ENCODE assay signal across 16 cellular contexts in the genomic region with DNA sequence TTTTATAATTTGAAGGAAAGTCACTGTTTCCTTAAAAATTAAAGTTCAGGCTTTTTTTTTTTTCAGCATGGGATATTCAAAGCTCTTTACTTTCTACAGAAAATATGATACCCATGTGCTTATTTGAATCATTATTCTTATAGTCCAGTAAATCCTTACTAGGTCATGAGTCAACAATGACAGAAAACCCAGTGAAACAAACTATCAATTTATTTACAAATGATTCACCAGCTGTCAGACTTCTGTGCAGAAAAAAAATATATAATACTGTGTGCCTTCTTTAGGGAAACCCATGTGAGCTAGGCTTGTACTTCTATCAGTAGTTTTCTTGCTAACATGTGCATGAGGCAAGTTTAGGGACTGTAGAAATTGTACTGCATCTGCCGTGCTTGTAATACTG. TPM values are rescaled to one million over a fixed set of nuclear protein-coding genes. Genes with fewer than 3 reads are reported as not detected.
DNase-seq lines count a peak whose midpoint lies in the region; ATAC-seq and TF ChIP-seq lines count a peak whose summit lies in the region.
"Had no signal": no experiment of that assay in that cellular context is flagged by ENCODE, and none has a peak within 500 bp of the region (broad histone marks: within the 10 kb centered on the region; RNA-seq: fewer than 3 reads in every experiment).

No MANE protein-coding gene starts in this region.

- H3F3A ChIP-seq in GM23248 (ENCODE audit: insufficient read depth) (peaks cover 32% of the 10 kb centered on the region), PC-3 (ENCODE audit: low read length, unreplicated experiment) (peaks cover 12% of the 10 kb centered on the region)

- H3K9me3 ChIP-seq in GM23248 (ENCODE audit: low read depth) (no peaks in the 10 kb centered on the region), PC-3 (ENCODE audit: low read length) (no peaks in the 10 kb centered on the region), esophagus squamous epithelium (no peaks in the 10 kb centered on the region), prostate gland (no peaks in the 10 kb centered on the region)
- H3K9me3 ChIP-seq: psoas muscle had no signal

- no peak overlapping the region for H3K9ac ChIP-seq in GM23248
- H3K9ac ChIP-seq in PC-3 (ENCODE audit: low read length) = peak overlapping the region; percentile 76

- 12 to 27% methylated on average over 1 of the region's 1 CpG for WGBS in GM23248 (ENCODE audit: low coverage in 1 of 2, low lambda C conversion rate in 2 of 2, missing lambda C conversion rate in 2 of 2), 2 experiments
- 11 to 23% methylated on average over 1 of the region's 1 CpG for WGBS in esophagus squamous epithelium, 2 donors
- WGBS in prostate gland = 4% methylated on average over 1 of the region's 1 CpG

- no peaks in the 10 kb centered on the region for H3K4me1 Mint-ChIP-seq in activated CD8-positive, alpha-beta memory T cell treated with anti-CD3 and anti-CD28 coated beads, Interleukin-2, amount 10 ng/mL, durations not matched to agents 7 days and 5 days

- intact Hi-C loops in PC-3 (cut with micrococcal nuclease) = loop anchor here (1.0 kb wide), 1 partner anchor 13 kb away; no protein-coding TSS in a partner anchor
- intact Hi-C loops in esophagus squamous epithelium (cut with DNase I) = no loop called here
- intact Hi-C loops in prostate gland (cut with DNase I) = no loop called here

- H3K36me3 ChIP-seq in GM23248 (ENCODE audit: low read depth) (no peaks in the 10 kb centered on the region), PC-3 (ENCODE audit: low read depth, low read length) (no peaks in the 10 kb centered on the region), esophagus squamous epithelium (no peaks in the 10 kb centered on the region), prostate gland (peaks cover 0 to 11% of the 10 kb centered on the region in 2 donors)

- TF ChIP-seq CTCF in PC-3 (conservative IDR thresholded peaks at IDR 0.05; ENCODE audit: low read depth, low read length) (no peak), esophagus squamous epithelium (IDR thresholded peaks at IDR 0.05) (no peak), prostate gland (IDR thresholded peaks at IDR 0.05) (no peak)

- peaks cover 34% of the 10 kb centered on the region for H3K4me1 ChIP-seq in GM23248 (ENCODE audit: insufficient read depth)
- peaks cover 36% of the 10 kb centered on the region for H3K4me1 ChIP-seq in PC-3 (ENCODE audit: insufficient read depth, low read length)
- peaks cover 3 to 82% (median 8%) of the 10 kb centered on the region in 3 donors for H3K4me1 ChIP-seq in esophagus squamous epithelium
- no peaks in the 10 kb centered on the region for H3K4me1 ChIP-seq in prostate gland (replicated peaks)
- H3K4me1 ChIP-seq: psoas muscle had no signal

- CTCF ChIA-PET in PC-3 (lab: Charles Lee) = interaction anchor here (0.6 to 1.3 kb wide), 4 partner anchors 25 to 218 kb away, joined by 4 to 19 read pairs (median 7); no protein-coding TSS in a partner anchor
- CTCF ChIA-PET in activated CD8-positive, alpha-beta memory T cell treated with anti-CD3 and anti-CD28 coated beads, Interleukin-2, amount 10 ng/mL, durations not matched to agents 7 days and 5 days (lab: Charles Lee) = no interaction called here

- BruUV-seq in PC-3 (replicated peaks; lab: Mats Ljungman, UMichigan) = no TSS peak

- TF ChIP-seq POLR2A in esophagus squamous epithelium (IDR thresholded peaks at IDR 0.05) (no peak), prostate gland (IDR thresholded peaks at IDR 0.05) (no peak), erythroblast (IDR thresholded peaks at IDR 0.05; ENCODE audit: low read length) (no peak)

- no peaks in the 10 kb centered on the region for H4K20me1 ChIP-seq in GM23248 (ENCODE audit: insufficient read depth)
- no peaks in the 10 kb centered on the region for H4K20me1 ChIP-seq in PC-3 (ENCODE audit: low read length)

- H3K27ac Mint-ChIP-seq in activated CD8-positive, alpha-beta memory T cell treated with anti-CD3 and anti-CD28 coated beads, Interleukin-2, amount 10 ng/mL, durations not matched to agents 7 days and 5 days = no peak overlapping the region
- H3K27ac Mint-ChIP-seq: T-cell had no signal

- in situ Hi-C loops in GM23248 (cut with MboI) = no loop called here

- H3K4me3 Mint-ChIP-seq in activated CD8-positive, alpha-beta memory T cell treated with anti-CD3 and anti-CD28 coated beads, Interleukin-2, amount 10 ng/mL, durations not matched to agents 7 days and 5 days = no peak overlapping the region
- H3K4me3 Mint-ChIP-seq: T-cell had no signal

- H3K27me3 Mint-ChIP-seq in activated CD8-positive, alpha-beta memory T cell treated with anti-CD3 and anti-CD28 coated beads, Interleukin-2, amount 10 ng/mL, durations not matched to agents 7 days and 5 days = peaks cover 13% of the 10 kb centered on the region

- H3K9me2 ChIP-seq in GM23248 (ENCODE audit: insufficient read depth) (no peaks in the 10 kb centered on the region), PC-3 (replicated peaks; ENCODE audit: low read length) (no peaks in the 10 kb centered on the region)

- H3K27me3 ChIP-seq in GM23248 (replicated peaks; ENCODE audit: insufficient read depth) (no peaks in the 10 kb centered on the region), PC-3 (ENCODE audit: low read length) (no peaks in the 10 kb centered on the region), esophagus squamous epithelium (no peaks in the 10 kb centered on the region), prostate gland (replicated peaks; ENCODE audit: insufficient read depth) (no peaks in the 10 kb centered on the region)

- DNase-seq in GM23248 = peak; percentile 59
- DNase-seq in PC-3 = peak; percentile 75
- DNase-seq in esophagus squamous epithelium (lab: John Stamatoyannopoulos, UW) = no peak
- no peak for DNase-seq in prostate gland (ENCODE audit: low spot score)
- no peak for DNase-seq in NCI-H1436 treated with DMSO at 0.1 percent for 48 hours (lab: John Stamatoyannopoulos, UW)
- no peak for DNase-seq in erythroblast (lab: John Stamatoyannopoulos, UW)
- DNase-seq in activated CD8-positive, alpha-beta memory T cell treated with anti-CD3 and anti-CD28 coated beads, Interleukin-2, amount 10 ng/mL, durations not matched to agents 7 days and 5 days = no peak
- DNase-seq: activated CD4-positive, alpha-beta T cell treated with anti-CD3 and anti-CD28 coated beads, Interleukin-2, amount 50 U/mL, for 4 hours; activated gamma-delta T cell treated with Interleukin-2 at 50 U/mL for 16 hours; NCI-H748 treated with DMSO at 0.1 percent for 48 hours; psoas muscle; stimulated activated CD4-positive, alpha-beta T cell treated with anti-CD3 and anti-CD28 coated beads, Interleukin-4, amount 100 ng/mL, for 4 hours; T-cell had no signal

- no peaks in the 10 kb centered on the region for H3K9me3 Mint-ChIP-seq in activated CD8-positive, alpha-beta memory T cell treated with anti-CD3 and anti-CD28 coated beads, Interleukin-2, amount 10 ng/mL, durations not matched to agents 7 days and 5 days (ENCODE audit: low read depth)
- H3K9me3 Mint-ChIP-seq: T-cell had no signal

- H2AFZ ChIP-seq in GM23248 (no peak overlapping the region; the same call in 1 of the 2 replicates), PC-3 (ENCODE audit: low read length) (no peak overlapping the region)

- H3K4me2 ChIP-seq in GM23248 (ENCODE audit: unreplicated experiment) (peak overlapping the region; percentile 76), PC-3 (ENCODE audit: low read length) (peak overlapping the region; percentile 88)

- ATAC-seq in PC-3 = peak; percentile 45
- no peak for ATAC-seq in HG03097 (IDR thresholded peaks at IDR 0.05; ENCODE audit: low FRiP score, unreplicated experiment)
- ATAC-seq in activated CD8-positive, alpha-beta memory T cell treated with anti-CD3 and anti-CD28 coated beads, Interleukin-2, amount 10 ng/mL, durations not matched to agents 7 days and 5 days = no peak
- ATAC-seq: psoas muscle, T-cell had no signal

- no peaks in the 10 kb centered on the region for H3K36me3 Mint-ChIP-seq in activated CD8-positive, alpha-beta memory T cell treated with anti-CD3 and anti-CD28 coated beads, Interleukin-2, amount 10 ng/mL, durations not matched to agents 7 days and 5 days
- H3K36me3 Mint-ChIP-seq: T-cell had no signal

- POLR2A ChIA-PET in PC-3 (lab: Charles Lee; ENCODE audit: unreplicated experiment) = interaction anchor here (0.5 to 0.6 kb wide), 2 partner anchors 29 to 35 kb away, joined by 3 read pairs; no protein-coding TSS in a partner anchor

- H3K79me2 ChIP-seq in GM23248 (ENCODE audit: insufficient read depth) (no peaks in the 10 kb centered on the region), PC-3 (ENCODE audit: low read length) (no peaks in the 10 kb centered on the region)

- no peak overlapping the region for H3K27ac ChIP-seq in GM23248
- H3K27ac ChIP-seq in PC-3 (ENCODE audit: low read length) = peak overlapping the region; percentile 98
- peak overlapping the region in 3 of 4 donors; percentile 79 to 88 (median 87) for H3K27ac ChIP-seq in esophagus squamous epithelium
- H3K27ac ChIP-seq in prostate gland = peak overlapping the region; percentile 89 to 90
- H3K27ac ChIP-seq: psoas muscle had no signal

- H3K4me3 ChIP-seq in GM23248 (peak overlapping the region; percentile 54), PC-3 (ENCODE audit: low read length) (peak overlapping the region; percentile 58), esophagus squamous epithelium (peak overlapping the region; percentile 16 to 56 (median 38)), prostate gland (peak overlapping the region; percentile 30 to 39)

RNA-seq across cellular contexts. Expression of a gene that starts 1.2 kb away (rescaled TPM):
- total RNA-seq in GM23248 (2014; rRNA removed; shearing (Covaris generic)) = 0.51 and 1.6 TPM in 2 replicates
- polyA plus RNA-seq in GM23248 (2016; fragmentation: Nextera tagmentation; extraction: Ambion mirVana) = 1.1 and 1.7 TPM in 2 replicates
- total RNA-seq in PC-3 (2014; rRNA removed) (0.15 and 0.75 TPM in 2 replicates), esophagus squamous epithelium (10 to 100 TPM; 22.1 to 83.6 (median 40.5) TPM), prostate gland (over 10,000 TPM in 1 of 2 donors, 1,000 to 10,000 TPM in 1; 1,778 to 14,359 TPM)
- total RNA-seq in activated CD8-positive, alpha-beta memory T cell treated with anti-CD3 and anti-CD28 coated beads, Interleukin-2, amount 10 ng/mL, durations not matched to agents 7 days and 5 days = not detected
- total RNA-seq: glomerular endothelial cell, lung microvascular endothelial cell, T-cell had no signal

Comparison
In these comparisons a context has a peak if more than half of its experiments do, and no peak if none do; other contexts are left out.
1. DNase-seq: peak in GM23248 (single experiment) and PC-3 (single experiment); none in esophagus squamous epithelium (single experiment), prostate gland (single experiment), NCI-H1436 treated with DMSO at 0.1 percent for 48 hours (single experiment), erythroblast (0 of 2) and activated CD8-positive, alpha-beta memory T cell treated with anti-CD3 and anti-CD28 coated beads, Interleukin-2, amount 10 ng/mL, durations not matched to agents 7 days and 5 days (single experiment).
2. RNA of a gene that starts 1.2 kb away (total RNA-seq): 1,778 to 14,359 TPM in prostate gland; 22.1 to 83.6 TPM in esophagus squamous epithelium, 0.51 to 1.6 TPM in GM23248, 0.15 to 0.75 TPM in PC-3 and not detected in activated CD8-positive, alpha-beta memory T cell treated with anti-CD3 and anti-CD28 coated beads, Interleukin-2, amount 10 ng/mL, durations not matched to agents 7 days and 5 days; every median in the first group is over 10 times any median in the second.
3. Peak in every context shown above with its lines, with median percentiles within 50 percentile points of each other: H3K4me3 ChIP-seq.